ENCODE assay signal across 26 cellular contexts in the genomic region with DNA sequence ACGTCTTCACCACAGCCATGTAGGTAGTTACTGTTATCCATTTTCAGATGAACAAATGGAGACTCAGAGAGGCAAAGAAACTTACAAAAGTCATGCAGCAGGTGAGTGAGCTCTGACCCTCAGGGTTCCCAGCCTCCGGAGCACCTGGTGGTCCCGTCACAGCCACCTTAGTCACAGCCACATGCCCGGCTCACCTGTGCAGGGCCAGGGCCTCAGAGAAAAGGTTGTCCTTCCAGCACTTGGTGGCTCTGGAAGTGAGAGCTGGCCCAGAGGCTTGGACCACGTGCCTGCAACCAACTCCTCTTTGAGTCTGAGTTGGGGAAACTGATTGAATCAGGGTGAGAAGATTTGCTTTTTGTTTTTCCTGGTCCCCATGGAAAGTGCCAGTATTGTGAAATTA.
"Had no signal": no experiment of that assay in that cellular context is flagged by ENCODE, and none has a peak within 500 bp of the region (broad histone marks: within the 10 kb centered on the region; RNA-seq: fewer than 3 reads in every experiment).

No MANE protein-coding gene starts in this region.

- FAIRE-seq: islet of Langerhans, pancreas, small intestine had no signal

- H3K36me3 ChIP-seq: left ventricle myocardium inferior, pancreas, prostate gland, sigmoid colon, spleen, suprapubic skin, thoracic aorta, upper lobe of right lung, uterus had no signal

- H3K4me1 ChIP-seq: pancreas, prostate gland, spleen, suprapubic skin, upper lobe of right lung, uterus had no signal

- ATAC-seq: mucosa of descending colon; naive thymus-derived CD4-positive, alpha-beta T cell; natural killer cell treated with Interleukin-12 subunit alpha and Interleukin-12 subunit beta and Interleukin-15 and Interleukin-18, amount 100 ng/mL, for 72 hours; pancreas; right cardiac atrium; stimulated activated effector memory CD8-positive, alpha-beta T cell treated with anti-CD3 and anti-CD28 coated beads, Interleukin-12 subunit alpha, Interleukin-12 subunit beta, amount 100 ng/mL, for 72 hours; upper lobe of right lung had no signal

- H3K4me3 ChIP-seq: left ventricle myocardium inferior, lung, mucosa of descending colon, pancreas, prostate gland, sigmoid colon, spleen, suprapubic skin, thoracic aorta, tibial artery, upper lobe of right lung, uterus had no signal

- DNase-seq: hypothalamus; immature natural killer cell; left ventricle myocardium inferior; midbrain; mucosa of descending colon; naive thymus-derived CD4-positive, alpha-beta T cell; posterior cingulate gyrus; retina; sigmoid colon; small intestine; spleen; stimulated activated CD4-positive, alpha-beta T cell treated with anti-CD3 and anti-CD28 coated beads, Interleukin-4, amount 100 ng/mL, for 24 hours; stimulated activated naive CD4-positive, alpha-beta T cell; tibial artery; trophoblast cell; upper lobe of right lung; uterus had no signal

- H3K27ac ChIP-seq: left ventricle myocardium inferior, pancreas, prostate gland, sigmoid colon, spleen, suprapubic skin, thoracic aorta, upper lobe of right lung, uterus had no signal

- H3K27me3 ChIP-seq: pancreas, sigmoid colon, suprapubic skin, tibial artery, upper lobe of right lung, uterus had no signal

- H3K9me3 ChIP-seq: left ventricle myocardium inferior, mucosa of descending colon, pancreas, prostate gland, sigmoid colon, spleen, suprapubic skin, thoracic aorta, tibial artery, upper lobe of right lung, uterus had no signal
